ENCODE assay signal across 1 cellular context in genomic region chr19:7916908-7917291, GRCh38.
TF ChIP-seq lines count a peak whose summit lies in the region.

No MANE protein-coding gene starts in this region.

TF ChIP-seq in HepG2, 621 proteins besides CTCF, POLR2A, EP300 and RAD21 (continues in another document):
- no peak for TF ChIP-seq ZNF792 (CRISPR knock-in tag; IDR thresholded peaks at IDR 0.05)
- TF ChIP-seq ZGPAT (CRISPR knock-in tag; IDR thresholded peaks at IDR 0.05): no peak
- 0 out of 2 replicates have a peak, but pooled peaks have one; percentile 19 for TF ChIP-seq POLR2G (IDR thresholded peaks at IDR 0.05; ENCODE audit: low read depth, low read length)
- TF ChIP-seq ZNF749 (CRISPR knock-in tag; IDR thresholded peaks at IDR 0.05; ENCODE audit: borderline replicate concordance): no peak
- TF ChIP-seq ZNF576 (CRISPR knock-in tag; IDR thresholded peaks at IDR 0.05): no peak
- 0 out of 2 replicates have a peak, but pooled peaks have one; percentile 8 for TF ChIP-seq RNF2 (conservative IDR thresholded peaks at IDR 0.05; ENCODE audit: low read depth)
- TF ChIP-seq MAFF (IDR thresholded peaks at IDR 0.05; ENCODE audit: low read depth, low read length): no peak
- TF ChIP-seq HOXA3 (CRISPR knock-in tag; IDR thresholded peaks at IDR 0.05): no peak
- no peak for TF ChIP-seq CBFB (CRISPR knock-in tag; IDR thresholded peaks at IDR 0.05)
- no peak for TF ChIP-seq SIX1 (CRISPR knock-in tag; IDR thresholded peaks at IDR 0.05; ENCODE audit: borderline replicate concordance)
- TF ChIP-seq ZBTB40 (IDR thresholded peaks at IDR 0.05): no peak
- TF ChIP-seq ZBTB40 (CRISPR knock-in tag; IDR thresholded peaks at IDR 0.05): no peak
- TF ChIP-seq FOSL2 (CRISPR knock-in tag; IDR thresholded peaks at IDR 0.05): no peak
- TF ChIP-seq ZNF782 (CRISPR knock-in tag; IDR thresholded peaks at IDR 0.05; ENCODE audit: borderline replicate concordance): no peak
- TF ChIP-seq NRL (CRISPR knock-in tag; IDR thresholded peaks at IDR 0.05; ENCODE audit: borderline replicate concordance): no peak
- no peak for TF ChIP-seq FOXM1 (CRISPR knock-in tag; IDR thresholded peaks at IDR 0.05)
- TF ChIP-seq ZBTB21 (CRISPR knock-in tag; IDR thresholded peaks at IDR 0.05): no peak
- TF ChIP-seq NAIF1 (CRISPR knock-in tag; IDR thresholded peaks at IDR 0.05; ENCODE audit: borderline replicate concordance): no peak
- TF ChIP-seq CEBPZ (IDR thresholded peaks at IDR 0.05; ENCODE audit: low read length): no peak
- TF ChIP-seq ZNF501 (CRISPR knock-in tag; IDR thresholded peaks at IDR 0.05): 0 out of 2 replicates have a peak, but pooled peaks have one; percentile 5
- TF ChIP-seq IRF1 (CRISPR knock-in tag; IDR thresholded peaks at IDR 0.05; ENCODE audit: low read depth): no peak
- 0 out of 2 replicates have a peak, but pooled peaks have one; percentile 7 for TF ChIP-seq ZNF678 (CRISPR knock-in tag; IDR thresholded peaks at IDR 0.05)
- no peak for TF ChIP-seq ZFP36 (IDR thresholded peaks at IDR 0.05; ENCODE audit: borderline replicate concordance, low read depth, low read length, partially characterized antibody)
- TF ChIP-seq SOX6 (IDR thresholded peaks at IDR 0.05): no peak
- TF ChIP-seq SOX6 (CRISPR knock-in tag; IDR thresholded peaks at IDR 0.05): no peak
- no peak for TF ChIP-seq TCF7L2 (IDR thresholded peaks at IDR 0.05; ENCODE audit: low read depth, low read length)
- no peak for TF ChIP-seq NCOR1 (IDR thresholded peaks at IDR 0.05; ENCODE audit: borderline replicate concordance, low read length)
- TF ChIP-seq MLXIP (CRISPR knock-in tag; IDR thresholded peaks at IDR 0.05; ENCODE audit: borderline replicate concordance): no peak
- TF ChIP-seq TFDP2 (CRISPR knock-in tag; IDR thresholded peaks at IDR 0.05): no peak
- no peak for TF ChIP-seq TEAD2 (CRISPR knock-in tag; IDR thresholded peaks at IDR 0.05)
- TF ChIP-seq ZNF652 (CRISPR knock-in tag; IDR thresholded peaks at IDR 0.05; ENCODE audit: borderline replicate concordance, low read depth): no peak
- no peak for TF ChIP-seq KDM5B (CRISPR knock-in tag; IDR thresholded peaks at IDR 0.05; ENCODE audit: borderline replicate concordance)
- TF ChIP-seq GLMP (CRISPR knock-in tag; IDR thresholded peaks at IDR 0.05; ENCODE audit: borderline replicate concordance): no peak
- no peak for TF ChIP-seq ASH2L (IDR thresholded peaks at IDR 0.05; ENCODE audit: insufficient read length, low read depth, low read length)
- TF ChIP-seq SIN3A (IDR thresholded peaks at IDR 0.05; ENCODE audit: borderline replicate concordance, low read depth, low read length): no peak
- no peak for TF ChIP-seq HINFP (CRISPR knock-in tag; IDR thresholded peaks at IDR 0.05; ENCODE audit: low read depth)
- no peak for TF ChIP-seq POGZ (CRISPR knock-in tag; IDR thresholded peaks at IDR 0.05)
- TF ChIP-seq ZNF766 (CRISPR knock-in tag; IDR thresholded peaks at IDR 0.05; ENCODE audit: borderline replicate concordance): no peak
- peak; percentile 87 for TF ChIP-seq HNRNPLL (IDR thresholded peaks at IDR 0.05; ENCODE audit: low read depth, low read length, poor library complexity, severe bottlenecking)
- no peak for TF ChIP-seq ZNF343 (CRISPR knock-in tag; IDR thresholded peaks at IDR 0.05)
- TF ChIP-seq ZNF224 (CRISPR knock-in tag; IDR thresholded peaks at IDR 0.05): no peak
- TF ChIP-seq ZNF619 (CRISPR knock-in tag; IDR thresholded peaks at IDR 0.05): no peak
